Comparison of ENCODE assay signal across 13 cellular contexts in the genomic region with DNA sequence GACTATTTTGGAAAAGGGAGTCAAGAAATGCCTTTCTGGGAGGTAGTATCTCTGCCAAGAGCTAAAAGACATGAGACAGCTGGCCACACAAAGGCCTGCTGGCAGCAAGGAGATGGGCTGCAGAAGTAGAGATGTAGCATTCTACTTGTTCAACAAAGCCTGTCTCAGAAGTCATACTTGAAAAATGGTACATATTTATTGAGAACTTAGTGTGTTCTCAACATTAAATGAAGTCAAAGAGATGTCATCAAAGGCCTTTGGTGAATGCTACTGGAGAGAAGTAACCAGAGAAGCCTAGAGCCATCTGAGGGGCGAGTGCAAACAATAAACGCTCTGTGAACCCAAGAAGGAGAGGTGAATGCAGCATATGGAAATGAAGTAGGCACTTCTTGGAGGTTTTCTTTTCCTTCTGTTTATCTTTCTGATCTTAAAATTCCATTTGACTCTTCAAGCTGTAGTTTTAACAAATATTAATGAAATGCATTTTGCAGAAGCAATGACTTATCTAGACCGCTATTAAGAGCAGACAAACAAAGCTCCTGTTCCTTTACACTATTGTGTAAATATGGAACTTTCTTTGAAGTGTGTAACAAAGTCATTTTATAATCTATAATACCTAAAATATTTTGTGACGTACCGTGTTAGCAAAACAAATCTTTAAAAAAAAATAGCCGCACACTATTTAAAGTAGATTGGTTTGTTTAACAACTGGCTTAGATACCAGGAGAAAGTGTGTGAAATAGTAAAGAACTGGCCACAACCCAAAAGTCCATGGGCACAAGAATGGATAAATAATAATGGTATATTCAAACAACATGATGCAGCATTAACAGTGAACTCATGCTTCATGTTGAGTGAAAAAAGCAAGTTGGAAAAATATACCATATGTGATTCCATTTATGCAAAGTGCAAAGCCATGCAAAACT.
DNase-seq lines count a peak whose midpoint lies in the region; ATAC-seq and TF ChIP-seq lines count a peak whose summit lies in the region.
"Had no signal": no experiment of that assay in that cellular context is flagged by ENCODE, and none has a peak within 500 bp of the region (broad histone marks: within the 10 kb centered on the region; RNA-seq: fewer than 3 reads in every experiment).

No MANE protein-coding gene starts in this region.

- H3K27ac Mint-ChIP-seq in natural killer cell treated with Interleukin-12 subunit alpha and Interleukin-12 subunit beta and Interleukin-15 and Interleukin-18, amount 100 ng/mL, for 72 hours, result no peak overlapping the region
- H3K27ac Mint-ChIP-seq in naive thymus-derived CD4-positive, alpha-beta T cell, result no peak overlapping the region

- H3K4me3 ChIP-seq in mesendoderm (ENCODE audit: low read length) (no peak overlapping the region), thoracic aorta (no peak overlapping the region)
- no peak overlapping the region for H3K4me3 ChIP-seq in naive thymus-derived CD4-positive, alpha-beta T cell (ENCODE audit: low read length)
- H3K4me3 ChIP-seq: tibial nerve had no signal

- H2BK15ac ChIP-seq in mesendoderm (replicated peaks; ENCODE audit: low read depth), result no peak overlapping the region

- H3K27me3 Mint-ChIP-seq in natural killer cell treated with Interleukin-12 subunit alpha and Interleukin-12 subunit beta and Interleukin-15 and Interleukin-18, amount 100 ng/mL, for 72 hours, result peaks cover 9 to 18% of the 10 kb centered on the region in 2 donors
- peaks cover 0 to 21% (median 4%) of the 10 kb centered on the region in 5 donors for H3K27me3 Mint-ChIP-seq in naive thymus-derived CD4-positive, alpha-beta T cell

- peaks cover 6% of the 10 kb centered on the region for H3K4me1 ChIP-seq in mesendoderm (ENCODE audit: control insufficient read depth, low read depth, low read length)
- H3K4me1 ChIP-seq in thoracic aorta (ENCODE audit: control insufficient read depth in 1 of 2, low read depth in 2 of 2), result peaks cover 30 to 71% of the 10 kb centered on the region in 2 donors
- H3K4me1 ChIP-seq in naive thymus-derived CD4-positive, alpha-beta T cell (ENCODE audit: control insufficient read depth in 2 of 2, insufficient read depth in 2 of 2, low read length in 2 of 2), result no peaks in the 10 kb centered on the region

- H3K18ac ChIP-seq in mesendoderm (ENCODE audit: low read length), result peak overlapping the region; percentile 14

- POLR2A ChIA-PET in naive thymus-derived CD4-positive, alpha-beta T cell (lab: Charles Lee), result no interaction called here

- H3K36me3 Mint-ChIP-seq in natural killer cell treated with Interleukin-12 subunit alpha and Interleukin-12 subunit beta and Interleukin-15 and Interleukin-18, amount 100 ng/mL, for 72 hours, result no peaks in the 10 kb centered on the region
- H3K36me3 Mint-ChIP-seq in naive thymus-derived CD4-positive, alpha-beta T cell, result no peaks in the 10 kb centered on the region
- H3K36me3 Mint-ChIP-seq: CD4-positive, CD25-positive, alpha-beta regulatory T cell had no signal

- H3K56ac ChIP-seq in mesendoderm (ENCODE audit: low read length), result no peak overlapping the region

- no peak overlapping the region for H2AK5ac ChIP-seq in mesendoderm (ENCODE audit: low read length)

- H4K5ac ChIP-seq in mesendoderm (ENCODE audit: low read length), result no peak overlapping the region

- H3K36me3 ChIP-seq in mesendoderm (ENCODE audit: control insufficient read depth, insufficient read depth, low read length) (no peaks in the 10 kb centered on the region), thoracic aorta (no peaks in the 10 kb centered on the region)
- no peaks in the 10 kb centered on the region for H3K36me3 ChIP-seq in naive thymus-derived CD4-positive, alpha-beta T cell (ENCODE audit: control insufficient read depth in 2 of 3, insufficient read depth in 3 of 3, low read length in 3 of 3)
- H3K36me3 ChIP-seq: tibial nerve had no signal

- peak overlapping the region; percentile 50 for H3K27ac ChIP-seq in VCaP
- no peak overlapping the region for H3K27ac ChIP-seq in mesendoderm (ENCODE audit: low read depth, low read length)
- H3K27ac ChIP-seq in thoracic aorta, result peak overlapping the region; percentile 0 to 46
- H3K27ac ChIP-seq in naive thymus-derived CD4-positive, alpha-beta T cell (ENCODE audit: low read depth, low read length), result no peak overlapping the region

- no peak overlapping the region for H4K8ac ChIP-seq in mesendoderm (ENCODE audit: low read depth, low read length)

- ATAC-seq in thoracic aorta (ENCODE audit: insufficient number of reproducible peaks, low FRiP score, low read depth), result no peak
- ATAC-seq in natural killer cell treated with Interleukin-12 subunit alpha and Interleukin-12 subunit beta and Interleukin-15 and Interleukin-18, amount 100 ng/mL, for 72 hours, result no peak
- no peak for ATAC-seq in naive thymus-derived CD4-positive, alpha-beta T cell
- ATAC-seq: left colon had no signal

- no peak overlapping the region for H3K4ac ChIP-seq in mesendoderm (ENCODE audit: low read depth, low read length)

- H3K23ac ChIP-seq in mesendoderm (ENCODE audit: low read length), result no peak overlapping the region

- peaks cover 13% of the 10 kb centered on the region for H3K79me1 ChIP-seq in mesendoderm (ENCODE audit: low read length)

- no peak overlapping the region for H3K4me2 ChIP-seq in mesendoderm (ENCODE audit: low read length)

- no peaks in the 10 kb centered on the region for H3K9me3 ChIP-seq in thoracic aorta
- H3K9me3 ChIP-seq in naive thymus-derived CD4-positive, alpha-beta T cell (ENCODE audit: control insufficient read depth in 2 of 3, low read length in 3 of 3), result no peaks in the 10 kb centered on the region
- H3K9me3 ChIP-seq: tibial nerve had no signal

- peaks cover 23% of the 10 kb centered on the region for H3K79me2 ChIP-seq in mesendoderm (ENCODE audit: control insufficient read depth, insufficient read depth, low read length)

- intact Hi-C loops in naive thymus-derived CD4-positive, alpha-beta T cell (cut with micrococcal nuclease), result no loop called here

- no peak for TF ChIP-seq CTCF in VCaP (conservative IDR thresholded peaks at IDR 0.05)
- no peak for TF ChIP-seq CTCF in thoracic aorta (IDR thresholded peaks at IDR 0.05)

- no peaks in the 10 kb centered on the region for H3K4me1 Mint-ChIP-seq in natural killer cell treated with Interleukin-12 subunit alpha and Interleukin-12 subunit beta and Interleukin-15 and Interleukin-18, amount 100 ng/mL, for 72 hours (ENCODE audit: low read depth in 2 of 2)
- H3K4me1 Mint-ChIP-seq in naive thymus-derived CD4-positive, alpha-beta T cell, result peaks cover 0 to 2% (median 0%) of the 10 kb centered on the region in 7 donors
- H3K4me1 Mint-ChIP-seq: CD4-positive, CD25-positive, alpha-beta regulatory T cell had no signal

- CTCF ChIA-PET in naive thymus-derived CD4-positive, alpha-beta T cell (lab: Charles Lee), result no interaction called here

- H3K9me3 Mint-ChIP-seq in natural killer cell treated with Interleukin-12 subunit alpha and Interleukin-12 subunit beta and Interleukin-15 and Interleukin-18, amount 100 ng/mL, for 72 hours, result no peaks in the 10 kb centered on the region
- H3K9me3 Mint-ChIP-seq in naive thymus-derived CD4-positive, alpha-beta T cell, result no peaks in the 10 kb centered on the region

- H2BK120ac ChIP-seq in mesendoderm (ENCODE audit: low read depth, low read length), result no peak overlapping the region

- DNase-seq in NCI-H2171 treated with DMSO at 0.1 percent for 48 hours (lab: John Stamatoyannopoulos, UW) (peak; percentile 27), NCI-H2171 (lab: John Stamatoyannopoulos, UW) (no peak), mesendoderm (no peak), thoracic aorta (ENCODE audit: low spot score) (no peak), NCI-H82 (lab: John Stamatoyannopoulos, UW) (no peak)
- DNase-seq in natural killer cell treated with Interleukin-12 subunit alpha and Interleukin-12 subunit beta and Interleukin-15 and Interleukin-18, amount 100 ng/mL, for 72 hours (ENCODE audit: low spot score), result no peak
- no peak for DNase-seq in naive thymus-derived CD4-positive, alpha-beta T cell
- DNase-seq: CD4-positive, CD25-positive, alpha-beta regulatory T cell; left colon; NCI-H2029 treated with DMSO at 0.1 percent for 48 hours; T-helper 1 cell had no signal

- H3K4me3 Mint-ChIP-seq in natural killer cell treated with Interleukin-12 subunit alpha and Interleukin-12 subunit beta and Interleukin-15 and Interleukin-18, amount 100 ng/mL, for 72 hours, result no peak overlapping the region
- no peak overlapping the region for H3K4me3 Mint-ChIP-seq in naive thymus-derived CD4-positive, alpha-beta T cell
- H3K4me3 Mint-ChIP-seq: CD4-positive, CD25-positive, alpha-beta regulatory T cell had no signal

- H3K27me3 ChIP-seq in mesendoderm (ENCODE audit: insufficient read depth, low read length, poor library complexity) (no peaks in the 10 kb centered on the region), thoracic aorta (replicated peaks; ENCODE audit: insufficient read depth) (no peaks in the 10 kb centered on the region)
- no peaks in the 10 kb centered on the region for H3K27me3 ChIP-seq in naive thymus-derived CD4-positive, alpha-beta T cell (ENCODE audit: control insufficient read depth in 2 of 2, insufficient read depth in 2 of 2, low read length in 2 of 2)
- H3K27me3 ChIP-seq: tibial nerve had no signal

- H2BK5ac ChIP-seq in mesendoderm (ENCODE audit: low read length), result no peak overlapping the region

- no peak overlapping the region for H3K9ac ChIP-seq in mesendoderm (ENCODE audit: low read length)

- WGBS in mesendoderm (ENCODE audit: extremely low coverage, insufficient coverage, low lambda C conversion rate), result no CpG with 5 or more reads among the region's 6 CpGs

Comparison
In these comparisons a context has a peak if more than half of its experiments do, and no peak if none do; other contexts are left out.
1. H3K27ac ChIP-seq: peak in VCaP (single experiment) and thoracic aorta (2 of 2); none in mesendoderm (single experiment) and naive thymus-derived CD4-positive, alpha-beta T cell (single experiment).